8 cellular contexts compared by ENCODE assay signal in the genomic region with DNA sequence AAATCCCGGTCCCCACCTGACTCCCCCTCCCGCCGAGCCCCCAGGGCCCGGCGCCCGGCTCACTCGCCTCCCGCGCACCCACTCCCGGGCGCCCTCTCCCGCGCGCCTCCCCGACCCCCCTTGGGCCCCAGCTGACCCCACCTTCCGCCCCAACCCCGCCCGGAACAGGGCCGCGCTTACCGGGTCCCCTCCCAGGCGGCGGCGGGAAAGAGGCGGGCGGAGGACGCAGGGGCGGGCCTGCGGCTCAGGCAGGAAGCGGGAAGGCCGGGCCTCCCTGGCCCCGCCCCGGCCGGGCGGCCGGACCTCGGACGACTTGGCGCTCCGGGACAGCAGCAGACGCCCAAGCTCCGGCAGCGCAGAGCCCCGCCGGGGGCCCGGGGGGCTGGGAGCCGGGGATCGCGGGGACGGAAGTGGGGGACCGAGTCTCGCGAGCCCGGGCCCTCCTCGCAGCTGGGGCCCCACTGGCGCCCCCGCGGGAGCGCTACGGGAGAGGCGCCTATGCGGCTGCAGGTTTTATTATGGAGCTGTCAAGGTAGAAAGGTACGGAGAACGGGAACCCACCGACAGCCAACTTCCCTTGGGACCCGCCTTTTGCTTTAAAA. TPM values are rescaled to one million over a fixed set of nuclear protein-coding genes. Genes with fewer than 3 reads are reported as not detected.
DNase-seq lines count a peak whose midpoint lies in the region; ATAC-seq and TF ChIP-seq lines count a peak whose summit lies in the region.

TSS of gene SLC41A3 (minus strand) at position 212 of the 602 bp plus-strand sequence. CDS start 15,905 bp downstream, outside the sequence.

- no peaks in the 10 kb centered on the region for H3K27me3 Mint-ChIP-seq in CD4-positive, alpha-beta memory T cell
- H3K27me3 Mint-ChIP-seq in activated CD8-positive, alpha-beta T cell treated with anti-CD3 and anti-CD28 coated beads for 36 hours = no peaks in the 10 kb centered on the region

- peak within 1 kb of the TSS; percentile 88 to 94 (median 92) for H3K4me3 Mint-ChIP-seq in CD4-positive, alpha-beta memory T cell
- H3K4me3 Mint-ChIP-seq in activated CD8-positive, alpha-beta T cell treated with anti-CD3 and anti-CD28 coated beads for 36 hours = peak within 1 kb of the TSS; percentile 84

- H3K9me3 ChIP-seq in CD4-positive, alpha-beta memory T cell (ENCODE audit: control insufficient read depth in 1 of 2, low read length in 2 of 2) = no peaks in the 10 kb centered on the region
- peaks cover 6% of the 10 kb centered on the region for H3K9me3 ChIP-seq in ectodermal cell (ENCODE audit: control insufficient read depth, low read length)
- no peaks in the 10 kb centered on the region for H3K9me3 ChIP-seq in lung (ENCODE audit: control insufficient read depth in 2 of 2, insufficient read depth in 1 of 2, low read length in 1 of 2)

- POLR2A ChIA-PET in CD4-positive, alpha-beta memory T cell (lab: Charles Lee; ENCODE audit: partially characterized antibody) = interaction anchor here (0.6 to 1.4 kb wide), 7 partner anchors 9 to 1518 kb away, joined by 3 to 12 read pairs (median 3); partner anchors contain the start of gene ZXDC
- POLR2A ChIA-PET in activated CD8-positive, alpha-beta T cell treated with anti-CD3 and anti-CD28 coated beads for 36 hours (lab: Charles Lee) = interaction anchor here (0.9 kb wide), 1 partner anchor 393 kb away, joined by 3 read pairs; no protein-coding TSS in a partner anchor

- peaks cover 26% of the 10 kb centered on the region for H3K4me1 ChIP-seq in CD4-positive, alpha-beta memory T cell (ENCODE audit: insufficient read depth, low read length)
- H3K4me1 ChIP-seq in ectodermal cell (ENCODE audit: control insufficient read depth, insufficient read depth, low read length) (no peaks in the 10 kb centered on the region), lung (ENCODE audit: control insufficient read depth in 2 of 2, insufficient read depth in 2 of 2, low read length in 2 of 2) (no peaks in the 10 kb centered on the region)

- peak within 1 kb of the TSS; percentile 90 to 98 (median 93) for H3K27ac Mint-ChIP-seq in CD4-positive, alpha-beta memory T cell
- peak within 1 kb of the TSS; percentile 94 for H3K27ac Mint-ChIP-seq in activated CD8-positive, alpha-beta T cell treated with anti-CD3 and anti-CD28 coated beads for 36 hours

- no peaks in the 10 kb centered on the region for H3K36me3 ChIP-seq in CD4-positive, alpha-beta memory T cell (ENCODE audit: insufficient read depth, low read length)
- H3K36me3 ChIP-seq in ectodermal cell (ENCODE audit: control insufficient read depth, insufficient read depth, low read length) = no peaks in the 10 kb centered on the region
- no peaks in the 10 kb centered on the region for H3K36me3 ChIP-seq in lung (ENCODE audit: control insufficient read depth in 2 of 2, insufficient read depth in 2 of 2, low read length in 2 of 2)

- H3K27me3 ChIP-seq in CD4-positive, alpha-beta memory T cell (ENCODE audit: insufficient read depth, low read length) = no peaks in the 10 kb centered on the region
- H3K27me3 ChIP-seq in ectodermal cell (ENCODE audit: control insufficient read depth, insufficient read depth, low read length, poor library complexity, severe bottlenecking) = no peaks in the 10 kb centered on the region
- H3K27me3 ChIP-seq in lung (ENCODE audit: control insufficient read depth, insufficient read depth) = no peaks in the 10 kb centered on the region

- CTCF ChIA-PET in CD4-positive, alpha-beta memory T cell (lab: Charles Lee; ENCODE audit: partially characterized antibody) = interaction anchor here (0.7 to 1.2 kb wide), 8 partner anchors 9 to 386 kb away, joined by 3 to 4 read pairs (median 3); no protein-coding TSS in a partner anchor
- CTCF ChIA-PET in activated CD8-positive, alpha-beta T cell treated with anti-CD3 and anti-CD28 coated beads for 36 hours (lab: Charles Lee) = no interaction called here

- WGBS in ectodermal cell, 2 experiments = 0 to 1% methylated on average over 66 of the region's 66 CpGs
- WGBS in lung, 2 donors = 0 to 1% methylated on average over 34 to 66 of the region's 66 CpGs

- H3K27ac ChIP-seq in CD4-positive, alpha-beta memory T cell (ENCODE audit: low read depth, low read length) = peak within 1 kb of the TSS; percentile 63
- H3K27ac ChIP-seq in ectodermal cell (ENCODE audit: insufficient read depth, low read depth, low read length, poor library complexity, severe bottlenecking) (peak within 1 kb of the TSS; percentile 20), lung (ENCODE audit: low read depth in 1 of 2, low read length in 1 of 2) (peak within 1 kb of the TSS; percentile 86 to 97)

- peaks cover 9 to 32% (median 20%) of the 10 kb centered on the region in 4 donors for H3K4me1 Mint-ChIP-seq in CD4-positive, alpha-beta memory T cell
- H3K4me1 Mint-ChIP-seq in activated CD8-positive, alpha-beta T cell treated with anti-CD3 and anti-CD28 coated beads for 36 hours (ENCODE audit: low read depth) = peaks cover 21% of the 10 kb centered on the region

- peaks cover 3 to 7% of the 10 kb centered on the region in 2 donors for H3K36me3 Mint-ChIP-seq in CD4-positive, alpha-beta memory T cell
- H3K36me3 Mint-ChIP-seq in activated CD8-positive, alpha-beta T cell treated with anti-CD3 and anti-CD28 coated beads for 36 hours (ENCODE audit: low read depth) = peaks cover 9% of the 10 kb centered on the region

- peak; percentile 80 to 89 (median 84) for DNase-seq in CD4-positive, alpha-beta memory T cell
- peak; percentile 7 for DNase-seq in NCI-H748 treated with DMSO at 0.1 percent for 48 hours (lab: John Stamatoyannopoulos, UW)
- peak; percentile 89 for DNase-seq in activated CD8-positive, alpha-beta T cell treated with anti-CD3 and anti-CD28 coated beads for 36 hours
- peak; percentile 92 for DNase-seq in lung (ENCODE audit: low spot score)
- DNase-seq in stimulated activated CD4-positive, alpha-beta T cell treated with anti-CD3 and anti-CD28 coated beads, TNF-alpha, amount 100 ng/mL, for 24 hours (ENCODE audit: low read depth in 3 of 3) = peak; percentile 74 to 91 (median 82)

- intact Hi-C loops in CD4-positive, alpha-beta memory T cell (cut with micrococcal nuclease) = loop anchor here (1.0 to 10.0 kb wide), 8 partner anchors 94 to 1463 kb away; partner anchors contain the start of genes CHCHD6, KLF15, OSBPL11 and ZXDC
- intact Hi-C loops in activated CD8-positive, alpha-beta T cell treated with anti-CD3 and anti-CD28 coated beads for 36 hours (cut with micrococcal nuclease) = no loop called here

- peak; percentile 49 for TF ChIP-seq CTCF in activated CD8-positive, alpha-beta T cell treated with anti-CD3 and anti-CD28 coated beads for 36 hours (IDR thresholded peaks at IDR 0.05)
- no peak for TF ChIP-seq CTCF in lung (IDR thresholded peaks at IDR 0.05; ENCODE audit: control extremely low read depth, extremely low read depth)

- H3K9me3 Mint-ChIP-seq in CD4-positive, alpha-beta memory T cell = peaks cover 0 to 3% (median 0%) of the 10 kb centered on the region in 8 donors
- peaks cover 2% of the 10 kb centered on the region for H3K9me3 Mint-ChIP-seq in activated CD8-positive, alpha-beta T cell treated with anti-CD3 and anti-CD28 coated beads for 36 hours

- H3K4me3 ChIP-seq in CD4-positive, alpha-beta memory T cell (ENCODE audit: low read length in 2 of 2) = peak within 1 kb of the TSS in 1 of 2 donors; percentile 64
- peak within 1 kb of the TSS; percentile 68 for H3K4me3 ChIP-seq in ectodermal cell (ENCODE audit: insufficient read depth, low read depth, low read length)
- H3K4me3 ChIP-seq in lung = peak within 1 kb of the TSS; percentile 77

- ATAC-seq in GM19397 (IDR thresholded peaks at IDR 0.05; ENCODE audit: unreplicated experiment) (peak; percentile 92), HG03558 (IDR thresholded peaks at IDR 0.05; ENCODE audit: extremely low read depth, unreplicated experiment) (peak; percentile 73), lung (ENCODE audit: insufficient read depth, low FRiP score) (peak; percentile 99)
- ATAC-seq in activated CD8-positive, alpha-beta T cell treated with anti-CD3 and anti-CD28 coated beads for 36 hours = peak; percentile 91

RNA-seq across cellular contexts. Expression of gene SLC41A3, which starts in this region (rescaled TPM):
- total RNA-seq in CD4-positive, alpha-beta memory T cell = 10 to 100 TPM; 32.5 to 41.2 TPM
- 10 to 100 TPM; 22.5 to 33.1 TPM for polyA plus RNA-seq in CD4-positive, alpha-beta memory T cell
- total RNA-seq in activated CD8-positive, alpha-beta T cell treated with anti-CD3 and anti-CD28 coated beads for 36 hours = 10 to 100 TPM; 19.1 to 23.4 TPM
- 38.2 TPM for polyA plus RNA-seq in ectodermal cell (2013, experiment 1 of 4)
- polyA plus RNA-seq in ectodermal cell (2013, experiment 2 of 4) = 39.6 TPM
- 30.1 TPM for polyA plus RNA-seq in ectodermal cell (2013, experiment 3 of 4)
- polyA plus RNA-seq in ectodermal cell (2013, experiment 4 of 4) = 35.8 TPM
- 10 to 100 TPM; 37.8 to 50.2 TPM for total RNA-seq in lung
- polyA plus RNA-seq in lung = 10 to 100 TPM; 16.9 to 31.9 TPM

Comparison
In these comparisons a context has a peak if more than half of its experiments do, and no peak if none do; other contexts are left out.
1. DNase-seq: peak in every context shown above with its lines; median percentile 92 in lung; 89 in activated CD8-positive, alpha-beta T cell treated with anti-CD3 and anti-CD28 coated beads for 36 hours; 84 in CD4-positive, alpha-beta memory T cell; 82 in stimulated activated CD4-positive, alpha-beta T cell treated with anti-CD3 and anti-CD28 coated beads, TNF-alpha, amount 100 ng/mL, for 24 hours; 7 in NCI-H748 treated with DMSO at 0.1 percent for 48 hours.
2. H3K27ac ChIP-seq: peak in every context shown above with its lines; median percentile 92 in lung; 63 in CD4-positive, alpha-beta memory T cell; 20 in ectodermal cell.